1 cellular context compared by ENCODE assay signal in genomic region chr7:150404785-150405583, GRCh38.
A peak's percentile ranks its signal among the peaks of the same experiment; 100 is the strongest.
TF ChIP-seq lines count a peak whose summit lies in the region.

No MANE protein-coding gene starts in this region.

TF ChIP-seq in K562, 482 proteins besides CTCF, POLR2A, EP300 and RAD21 (continued from another document and continues in another):
- TF ChIP-seq, protein P1, sequence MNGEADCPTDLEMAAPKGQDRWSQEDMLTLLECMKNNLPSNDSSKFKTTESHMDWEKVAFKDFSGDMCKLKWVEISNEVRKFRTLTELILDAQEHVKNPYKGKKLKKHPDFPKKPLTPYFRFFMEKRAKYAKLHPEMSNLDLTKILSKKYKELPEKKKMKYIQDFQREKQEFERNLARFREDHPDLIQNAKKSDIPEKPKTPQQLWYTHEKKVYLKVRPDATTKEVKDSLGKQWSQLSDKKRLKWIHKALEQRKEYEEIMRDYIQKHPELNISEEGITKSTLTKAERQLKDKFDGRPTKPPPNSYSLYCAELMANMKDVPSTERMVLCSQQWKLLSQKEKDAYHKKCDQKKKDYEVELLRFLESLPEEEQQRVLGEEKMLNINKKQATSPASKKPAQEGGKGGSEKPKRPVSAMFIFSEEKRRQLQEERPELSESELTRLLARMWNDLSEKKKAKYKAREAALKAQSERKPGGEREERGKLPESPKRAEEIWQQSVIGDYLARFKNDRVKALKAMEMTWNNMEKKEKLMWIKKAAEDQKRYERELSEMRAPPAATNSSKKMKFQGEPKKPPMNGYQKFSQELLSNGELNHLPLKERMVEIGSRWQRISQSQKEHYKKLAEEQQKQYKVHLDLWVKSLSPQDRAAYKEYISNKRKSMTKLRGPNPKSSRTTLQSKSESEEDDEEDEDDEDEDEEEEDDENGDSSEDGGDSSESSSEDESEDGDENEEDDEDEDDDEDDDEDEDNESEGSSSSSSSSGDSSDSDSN (IDR thresholded peaks at IDR 0.05; ENCODE audit: borderline replicate concordance in 1 of 2, low read depth in 2 of 2, low read length in 2 of 2): peak in 1 of 2 experiments; percentile 96; a peak in 2 of 4 replicates
- TF ChIP-seq EP400 (IDR thresholded peaks at IDR 0.05) (peak; percentile 87), NR3C1 (CRISPR knock-in tag; IDR thresholded peaks at IDR 0.05) (no peak), CBX5 (IDR thresholded peaks at IDR 0.05; ENCODE audit: borderline replicate concordance, low read depth) (no peak), ILK (tag; IDR thresholded peaks at IDR 0.05; ENCODE audit: borderline replicate concordance, low read depth) (no peak), ASH1L (IDR thresholded peaks at IDR 0.05; ENCODE audit: borderline replicate concordance, low read depth, partially characterized antibody) (no peak), ELF4 (CRISPR knock-in tag; IDR thresholded peaks at IDR 0.05) (no peak), EGR1 (conservative IDR thresholded peaks at IDR 0.05) (peak; percentile 84), NFIX (CRISPR knock-in tag; IDR thresholded peaks at IDR 0.05; ENCODE audit: low read depth) (no peak), ID3 (CRISPR knock-in tag; IDR thresholded peaks at IDR 0.05) (no peak), ID3 (tag; IDR thresholded peaks at IDR 0.05) (peak; percentile 93), TAF1 (IDR thresholded peaks at IDR 0.05; ENCODE audit: control insufficient read depth, extremely low read depth, insufficient read depth, low read length, severe bottlenecking) (peak; percentile 95), NELFE (IDR thresholded peaks at IDR 0.05; ENCODE audit: insufficient read depth, insufficient read length) (no peak), ZNF184 (CRISPR knock-in tag; IDR thresholded peaks at IDR 0.05) (no peak), POLR2AphosphoS2 (IDR thresholded peaks at IDR 0.05; ENCODE audit: low read length) (no peak), NFE2L1 (tag; IDR thresholded peaks at IDR 0.05; ENCODE audit: borderline replicate concordance, low read depth) (no peak), MTA1 (IDR thresholded peaks at IDR 0.05; ENCODE audit: borderline replicate concordance) (peak; percentile 81; the same call in 1 of the 2 replicates), BMI1 (IDR thresholded peaks at IDR 0.05; ENCODE audit: low read length) (peak; percentile 31; the same call in 1 of the 2 replicates), ZNF12 (CRISPR knock-in tag; IDR thresholded peaks at IDR 0.05) (no peak), CXXC5 (CRISPR knock-in tag; IDR thresholded peaks at IDR 0.05) (peak; percentile 99), KAT8 (IDR thresholded peaks at IDR 0.05; ENCODE audit: low read depth) (no peak), NRF1 (conservative IDR thresholded peaks at IDR 0.05 in 1 of 2, IDR thresholded peaks at IDR 0.05 in 1 of 2) (peak; percentile 90 to 91), U2AF2 (optimal IDR thresholded peaks at IDR 0.05; ENCODE audit: low read depth, low read length) (no peak), KDM4B (IDR thresholded peaks at IDR 0.05; ENCODE audit: borderline replicate concordance in 2 of 2, low read depth in 1 of 2) (no peak; a peak in 1 of 4 replicates), ETV6 (IDR thresholded peaks at IDR 0.05; ENCODE audit: borderline replicate concordance in 1 of 2, low read depth in 2 of 2, low read length in 1 of 2) (peak; percentile 20 to 41; a peak in 2 of 4 replicates), ETV6 (CRISPR knock-in tag; IDR thresholded peaks at IDR 0.05; ENCODE audit: borderline replicate concordance) (peak; percentile 95), BRF2 (IDR thresholded peaks at IDR 0.05; ENCODE audit: borderline replicate concordance, insufficient read depth, insufficient read length) (no peak), ZMIZ1 (IDR thresholded peaks at IDR 0.05; ENCODE audit: low read depth in 2 of 2, low read length in 2 of 2) (peak in 1 of 2 experiments; percentile 22; a peak in 2 of 4 replicates)
- TF ChIP-seq, protein P2, sequence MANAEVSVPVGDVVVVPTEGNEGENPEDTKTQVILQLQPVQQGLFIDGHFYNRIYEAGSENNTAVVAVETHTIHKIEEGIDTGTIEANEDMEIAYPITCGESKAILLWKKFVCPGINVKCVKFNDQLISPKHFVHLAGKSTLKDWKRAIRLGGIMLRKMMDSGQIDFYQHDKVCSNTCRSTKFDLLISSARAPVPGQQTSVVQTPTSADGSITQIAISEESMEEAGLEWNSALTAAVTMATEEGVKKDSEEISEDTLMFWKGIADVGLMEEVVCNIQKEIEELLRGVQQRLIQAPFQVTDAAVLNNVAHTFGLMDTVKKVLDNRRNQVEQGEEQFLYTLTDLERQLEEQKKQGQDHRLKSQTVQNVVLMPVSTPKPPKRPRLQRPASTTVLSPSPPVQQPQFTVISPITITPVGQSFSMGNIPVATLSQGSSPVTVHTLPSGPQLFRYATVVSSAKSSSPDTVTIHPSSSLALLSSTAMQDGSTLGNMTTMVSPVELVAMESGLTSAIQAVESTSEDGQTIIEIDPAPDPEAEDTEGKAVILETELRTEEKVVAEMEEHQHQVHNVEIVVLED (CRISPR knock-in tag; IDR thresholded peaks at IDR 0.05): peak; percentile 91
- TF ChIP-seq, protein P3, sequence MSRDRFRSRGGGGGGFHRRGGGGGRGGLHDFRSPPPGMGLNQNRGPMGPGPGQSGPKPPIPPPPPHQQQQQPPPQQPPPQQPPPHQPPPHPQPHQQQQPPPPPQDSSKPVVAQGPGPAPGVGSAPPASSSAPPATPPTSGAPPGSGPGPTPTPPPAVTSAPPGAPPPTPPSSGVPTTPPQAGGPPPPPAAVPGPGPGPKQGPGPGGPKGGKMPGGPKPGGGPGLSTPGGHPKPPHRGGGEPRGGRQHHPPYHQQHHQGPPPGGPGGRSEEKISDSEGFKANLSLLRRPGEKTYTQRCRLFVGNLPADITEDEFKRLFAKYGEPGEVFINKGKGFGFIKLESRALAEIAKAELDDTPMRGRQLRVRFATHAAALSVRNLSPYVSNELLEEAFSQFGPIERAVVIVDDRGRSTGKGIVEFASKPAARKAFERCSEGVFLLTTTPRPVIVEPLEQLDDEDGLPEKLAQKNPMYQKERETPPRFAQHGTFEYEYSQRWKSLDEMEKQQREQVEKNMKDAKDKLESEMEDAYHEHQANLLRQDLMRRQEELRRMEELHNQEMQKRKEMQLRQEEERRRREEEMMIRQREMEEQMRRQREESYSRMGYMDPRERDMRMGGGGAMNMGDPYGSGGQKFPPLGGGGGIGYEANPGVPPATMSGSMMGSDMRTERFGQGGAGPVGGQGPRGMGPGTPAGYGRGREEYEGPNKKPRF (IDR thresholded peaks at IDR 0.05; ENCODE audit: low read depth, low read length): no peak
- TF ChIP-seq, protein P4, sequence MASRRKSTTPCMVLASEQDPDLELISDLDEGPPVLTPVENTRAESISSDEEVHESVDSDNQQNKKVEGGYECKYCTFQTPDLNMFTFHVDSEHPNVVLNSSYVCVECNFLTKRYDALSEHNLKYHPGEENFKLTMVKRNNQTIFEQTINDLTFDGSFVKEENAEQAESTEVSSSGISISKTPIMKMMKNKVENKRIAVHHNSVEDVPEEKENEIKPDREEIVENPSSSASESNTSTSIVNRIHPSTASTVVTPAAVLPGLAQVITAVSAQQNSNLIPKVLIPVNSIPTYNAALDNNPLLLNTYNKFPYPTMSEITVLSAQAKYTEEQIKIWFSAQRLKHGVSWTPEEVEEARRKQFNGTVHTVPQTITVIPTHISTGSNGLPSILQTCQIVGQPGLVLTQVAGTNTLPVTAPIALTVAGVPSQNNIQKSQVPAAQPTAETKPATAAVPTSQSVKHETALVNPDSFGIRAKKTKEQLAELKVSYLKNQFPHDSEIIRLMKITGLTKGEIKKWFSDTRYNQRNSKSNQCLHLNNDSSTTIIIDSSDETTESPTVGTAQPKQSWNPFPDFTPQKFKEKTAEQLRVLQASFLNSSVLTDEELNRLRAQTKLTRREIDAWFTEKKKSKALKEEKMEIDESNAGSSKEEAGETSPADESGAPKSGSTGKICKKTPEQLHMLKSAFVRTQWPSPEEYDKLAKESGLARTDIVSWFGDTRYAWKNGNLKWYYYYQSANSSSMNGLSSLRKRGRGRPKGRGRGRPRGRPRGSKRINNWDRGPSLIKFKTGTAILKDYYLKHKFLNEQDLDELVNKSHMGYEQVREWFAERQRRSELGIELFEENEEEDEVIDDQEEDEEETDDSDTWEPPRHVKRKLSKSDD (conservative IDR thresholded peaks at IDR 0.05; ENCODE audit: low read length): peak; percentile 55; the same call in 1 of the 2 replicates
- TF ChIP-seq, protein P5, sequence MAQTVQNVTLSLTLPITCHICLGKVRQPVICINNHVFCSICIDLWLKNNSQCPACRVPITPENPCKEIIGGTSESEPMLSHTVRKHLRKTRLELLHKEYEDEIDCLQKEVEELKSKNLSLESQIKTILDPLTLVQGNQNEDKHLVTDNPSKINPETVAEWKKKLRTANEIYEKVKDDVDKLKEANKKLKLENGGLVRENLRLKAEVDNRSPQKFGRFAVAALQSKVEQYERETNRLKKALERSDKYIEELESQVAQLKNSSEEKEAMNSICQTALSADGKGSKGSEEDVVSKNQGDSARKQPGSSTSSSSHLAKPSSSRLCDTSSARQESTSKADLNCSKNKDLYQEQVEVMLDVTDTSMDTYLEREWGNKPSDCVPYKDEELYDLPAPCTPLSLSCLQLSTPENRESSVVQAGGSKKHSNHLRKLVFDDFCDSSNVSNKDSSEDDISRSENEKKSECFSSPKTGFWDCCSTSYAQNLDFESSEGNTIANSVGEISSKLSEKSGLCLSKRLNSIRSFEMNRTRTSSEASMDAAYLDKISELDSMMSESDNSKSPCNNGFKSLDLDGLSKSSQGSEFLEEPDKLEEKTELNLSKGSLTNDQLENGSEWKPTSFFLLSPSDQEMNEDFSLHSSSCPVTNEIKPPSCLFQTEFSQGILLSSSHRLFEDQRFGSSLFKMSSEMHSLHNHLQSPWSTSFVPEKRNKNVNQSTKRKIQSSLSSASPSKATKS (CRISPR knock-in tag; IDR thresholded peaks at IDR 0.05): no peak
